ENCODE assay signal across 11 cellular contexts in the genomic region with DNA sequence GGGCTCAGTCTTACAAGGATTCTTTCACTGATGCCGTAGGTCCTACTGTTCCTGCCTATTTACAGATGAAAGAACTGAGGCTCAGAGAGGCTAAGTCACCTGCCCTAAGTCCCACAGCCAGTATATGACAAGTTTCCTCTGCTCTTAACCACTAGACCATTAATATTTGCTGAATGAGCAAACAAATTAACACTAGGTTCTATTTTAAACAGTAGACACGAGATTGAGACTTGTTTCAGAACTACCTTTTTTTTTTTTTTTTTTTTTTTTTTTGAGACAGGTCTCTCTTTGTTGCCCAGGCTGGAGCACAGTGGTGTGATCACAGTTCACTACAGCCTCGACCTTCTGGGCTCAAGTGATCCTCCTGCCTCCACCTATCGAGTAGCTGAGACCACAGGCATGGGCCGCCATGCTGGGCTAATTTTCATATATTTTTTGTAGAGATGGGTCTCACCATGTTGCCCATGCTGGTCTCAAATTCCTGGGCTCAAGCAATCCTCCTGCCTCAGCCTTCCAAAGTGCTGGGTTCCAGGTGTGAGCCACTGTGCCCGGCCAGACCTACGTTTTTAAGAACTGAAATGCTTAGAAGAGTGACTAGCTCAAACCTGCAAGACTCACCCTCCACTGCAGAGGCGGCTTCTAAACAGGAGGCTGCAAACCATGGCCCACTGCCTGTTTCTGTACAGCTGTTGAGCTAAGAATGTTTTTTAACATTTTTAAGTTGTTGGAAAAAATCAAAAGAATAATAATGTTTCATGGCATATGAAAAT. TPM values are rescaled to one million over a fixed set of nuclear protein-coding genes. Genes with fewer than 3 reads are reported as not detected.
A peak's percentile ranks its signal among the peaks of the same experiment; 100 is the strongest.
DNase-seq lines count a peak whose midpoint lies in the region; ATAC-seq and TF ChIP-seq lines count a peak whose summit lies in the region.
"Had no signal": no experiment of that assay in that cellular context is flagged by ENCODE, and none has a peak within 500 bp of the region (broad histone marks: within the 10 kb centered on the region; RNA-seq: fewer than 3 reads in every experiment).

No MANE protein-coding gene starts in this region.

- H3K23ac ChIP-seq in IMR-90 (ENCODE audit: low read depth, low read length), result no peak overlapping the region

- no peak overlapping the region for H2AK9ac ChIP-seq in IMR-90 (replicated peaks; ENCODE audit: low read depth, low read length, poor library complexity)

- H3K79me1 ChIP-seq in IMR-90 (ENCODE audit: low read depth in 1 of 2, low read length in 2 of 2), result peaks cover 22 to 93% of the 10 kb centered on the region in 2 experiments

- H3K27me3 ChIP-seq in AG04450 (ENCODE audit: control insufficient read depth, insufficient read depth, low read length) (no peaks in the 10 kb centered on the region), IMR-90 (ENCODE audit: control insufficient read depth, insufficient read depth, low read length) (no peaks in the 10 kb centered on the region), esophagus squamous epithelium (peaks cover 0 to 8% (median 0%) of the 10 kb centered on the region in 4 donors)
- H3K27me3 ChIP-seq: cardiac muscle cell had no signal

- H3K4ac ChIP-seq in IMR-90 (ENCODE audit: low read depth, low read length), result peak overlapping the region; percentile 31

- no peaks in the 10 kb centered on the region for H3K36me3 ChIP-seq in IMR-90 (ENCODE audit: control insufficient read depth, insufficient read depth, low read length)
- no peaks in the 10 kb centered on the region for H3K36me3 ChIP-seq in esophagus squamous epithelium
- H3K36me3 ChIP-seq: cardiac muscle cell had no signal

- H3K4me1 ChIP-seq in IMR-90 (ENCODE audit: control insufficient read depth, insufficient read depth, low read length) (peaks cover 42% of the 10 kb centered on the region), esophagus squamous epithelium (peaks cover 21 to 91% (median 51%) of the 10 kb centered on the region in 3 donors)

- POLR2A ChIA-PET in AG04450 (lab: Yijun Ruan, JAX) (interaction anchor here (1.0 to 1.6 kb wide), 2 partner anchors 20 to 43 kb away, joined by 5 to 6 read pairs; no protein-coding TSS in a partner anchor), IMR-90 (lab: Charles Lee; ENCODE audit: unreplicated experiment) (no interaction called here)

- H4K8ac ChIP-seq in IMR-90 (ENCODE audit: low read depth in 2 of 2, low read length in 2 of 2), result no peak overlapping the region

- 0 out of 2 replicates have a peak overlapping the region, but pooled peaks have one; percentile 26 for H2BK20ac ChIP-seq in IMR-90 (ENCODE audit: low read depth, low read length)

- intact Hi-C loops in IMR-90 (cut with micrococcal nuclease) (no loop called here), esophagus squamous epithelium (cut with DNase I) (no loop called here)

- no peak overlapping the region for H2AFZ ChIP-seq in IMR-90 (replicated peaks; ENCODE audit: low read length, poor library complexity)

- no peak overlapping the region for H3K9ac ChIP-seq in IMR-90 (ENCODE audit: low read depth, low read length)

- 0 out of 2 replicates have a peak overlapping the region, but pooled peaks have one; percentile 19 for H2BK120ac ChIP-seq in IMR-90 (ENCODE audit: low read depth, low read length)

- H4K5ac ChIP-seq in IMR-90 (ENCODE audit: low read depth, low read length), result no peak overlapping the region

- peak overlapping the region; percentile 11 for H3K27ac ChIP-seq in AG04450 (ENCODE audit: low read depth, low read length)
- H3K27ac ChIP-seq in IMR-90 (ENCODE audit: insufficient read depth, low read length), result peak overlapping the region; percentile 26; the same call in 1 of the 2 replicates
- peak overlapping the region in 1 of 4 donors; percentile 39 for H3K27ac ChIP-seq in esophagus squamous epithelium
- no peak overlapping the region for H3K27ac ChIP-seq in substantia nigra (ENCODE audit: low read depth, low read length, poor library complexity, severe bottlenecking)
- H3K27ac ChIP-seq: cardiac muscle cell, RWPE1 had no signal

- CTCF ChIA-PET in AG04450 (lab: Charles Lee) (interaction anchor here (1.1 to 1.6 kb wide), 6 partner anchors 9 to 61 kb away, joined by 3 to 11 read pairs (median 4); no protein-coding TSS in a partner anchor), IMR-90 (lab: Yijun Ruan, JAX) (interaction anchor here (0.6 to 1.5 kb wide), 2 partner anchors 24 to 84 kb away, joined by 4 to 5 read pairs; no protein-coding TSS in a partner anchor)

- TF ChIP-seq CTCF in AG04450 (IDR thresholded peaks at IDR 0.05; ENCODE audit: low read depth, low read length) (no peak), IMR-90 (conservative IDR thresholded peaks at IDR 0.05; ENCODE audit: low read depth, low read length) (no peak), esophagus squamous epithelium (IDR thresholded peaks at IDR 0.05) (no peak)

- H4K91ac ChIP-seq in IMR-90 (ENCODE audit: insufficient read depth, low read depth, low read length), result no peak overlapping the region; the same call in 1 of the 2 replicates

- H3K9me3 ChIP-seq in AG04450 (ENCODE audit: control insufficient read depth, insufficient read depth, low read length) (no peaks in the 10 kb centered on the region; the same call in 1 of the 2 replicates), IMR-90 (ENCODE audit: control insufficient read depth, insufficient read depth, low read length) (no peaks in the 10 kb centered on the region), esophagus squamous epithelium (no peaks in the 10 kb centered on the region)

- H3K56ac ChIP-seq in IMR-90 (ENCODE audit: extremely low read depth, insufficient read depth, low read length), result no peak overlapping the region

- H3K4me3 ChIP-seq in AG04450 (ENCODE audit: low read depth, low read length) (no peak overlapping the region), IMR-90 (ENCODE audit: insufficient read depth, low read depth, low read length) (no peak overlapping the region), esophagus squamous epithelium (no peak overlapping the region)
- H3K4me3 ChIP-seq: cardiac muscle cell had no signal

- peak overlapping the region; percentile 25; the same call in 1 of the 2 replicates for H2AK5ac ChIP-seq in IMR-90 (ENCODE audit: low read depth, low read length)

- H2BK5ac ChIP-seq in IMR-90 (ENCODE audit: low read depth, low read length, poor library complexity, severe bottlenecking), result no peak overlapping the region

- dilution Hi-C loops in IMR-90 (cut with HindIII; ENCODE audit: low sequenced_read_pairs, unreplicated experiment), result no loop called here

- H3K18ac ChIP-seq in IMR-90 (ENCODE audit: low read depth, low read length), result no peak overlapping the region

- H3K14ac ChIP-seq in IMR-90 (replicated peaks; ENCODE audit: low read depth, low read length), result no peak overlapping the region

- in situ Hi-C loops in IMR-90 (cut with MboI; ENCODE audit: low sequenced_read_pairs), result loop anchor here (25.0 kb wide), 1 partner anchor 366 kb away; no protein-coding TSS in a partner anchor

- peak; percentile 55 for ATAC-seq in GM18861 (IDR thresholded peaks at IDR 0.05; ENCODE audit: unreplicated experiment)
- ATAC-seq in HG02610 (IDR thresholded peaks at IDR 0.05; ENCODE audit: unreplicated experiment), result peak; percentile 49
- ATAC-seq in IMR-90 (ENCODE audit: low read depth), result peak; percentile 10; the same call in 1 of the 2 replicates
- ATAC-seq: activated CD8-positive, alpha-beta T cell treated with anti-CD3 and anti-CD28 coated beads, Interleukin-2, amount 10 ng/mL, durations not matched to agents 7 days and 5 days had no signal

- no peak overlapping the region for H2BK15ac ChIP-seq in IMR-90 (ENCODE audit: low read depth, low read length)

- no peak for TF ChIP-seq RAD21 in IMR-90 (IDR thresholded peaks at IDR 0.05; ENCODE audit: low read length)

- no TSS peak for BruUV-seq in IMR-90 (replicated peaks; lab: Mats Ljungman, UMichigan)

- 100% methylated on average over 1 of the region's 8 CpGs; no CpG with 5 or more reads in 1 of the 2 experiments for WGBS in IMR-90 (ENCODE audit: extremely low coverage in 2 of 2, insufficient read length in 1 of 2), 2 experiments
- 68 to 85% methylated on average over 6 to 7 of the region's 8 CpGs for WGBS in esophagus squamous epithelium, 2 donors

- no peak overlapping the region for H3K4me2 ChIP-seq in IMR-90 (ENCODE audit: low read depth, low read length)

- DNase-seq in AG04450 (ENCODE audit: low read depth, low spot score) (no peak), IMR-90 (no peak), esophagus squamous epithelium (lab: John Stamatoyannopoulos, UW) (no peak), NCI-H524 treated with DMSO at 0.1 percent for 48 hours (lab: John Stamatoyannopoulos, UW) (no peak), substantia nigra (lab: John Stamatoyannopoulos, UW) (no peak), NK-92 (lab: John Stamatoyannopoulos, UW; ENCODE audit: unreplicated experiment) (no peak)
- DNase-seq: activated CD8-positive, alpha-beta T cell treated with anti-CD3 and anti-CD28 coated beads, Interleukin-2, amount 10 ng/mL, durations not matched to agents 7 days and 5 days had no signal

- no peak for TF ChIP-seq POLR2A in IMR-90 (IDR thresholded peaks at IDR 0.05; ENCODE audit: low read depth, low read length)
- TF ChIP-seq POLR2A in esophagus squamous epithelium (IDR thresholded peaks at IDR 0.05), result no peak

- H4K20me1 ChIP-seq in IMR-90 (ENCODE audit: insufficient read depth, low read length), result peaks cover 4% of the 10 kb centered on the region; the same call in 1 of the 2 replicates

- H3K9me1 ChIP-seq in IMR-90 (ENCODE audit: insufficient read depth, low read length), result peaks cover 53% of the 10 kb centered on the region

RNA-seq across cellular contexts. Expression of a gene that starts 12.9 kb away (rescaled TPM):
- polyA plus RNA-seq in AG04450 (2011; rRNA removed), result 4.2 and 4.4 TPM in 2 replicates
- 9.8 and 9.9 TPM in 2 replicates for polyA minus RNA-seq in AG04450 (2011; rRNA and poly(A)+ RNA removed)
- total RNA-seq in IMR-90 (2012; rRNA removed), result 5.0 TPM in 2 replicates
- polyA plus RNA-seq in IMR-90 (2012; rRNA removed), result 2.9 and 3.1 TPM in 2 replicates
- 1.9 and 2.6 TPM in 2 replicates for polyA plus RNA-seq in IMR-90 (2012; cell fraction: cytosol; rRNA removed)
- 6.1 and 7.9 TPM in 2 replicates for polyA plus RNA-seq in IMR-90 (2012; cell fraction: nucleus; rRNA removed; ENCODE audit: low replicate concordance)
- total RNA-seq in esophagus squamous epithelium, result 10 to 100 TPM in 1 of 4 donors, 1 to 10 TPM in 3; 1.5 to 11.6 (median 5.5) TPM

RNA-seq across cellular contexts. Expression of a gene that starts 31.3 kb away (rescaled TPM):
- polyA plus RNA-seq in AG04450 (2011; rRNA removed) (43.6 and 58.6 TPM in 2 replicates), IMR-90 (2012; rRNA removed) (31.7 and 40.4 TPM in 2 replicates)
- 16.5 and 17.9 TPM in 2 replicates for polyA minus RNA-seq in AG04450 (2011; rRNA and poly(A)+ RNA removed)
- total RNA-seq in IMR-90 (2012; rRNA removed) (32.4 and 59.2 TPM in 2 replicates), esophagus squamous epithelium (10 to 100 TPM; 14.4 to 40.1 (median 32.6) TPM)
- 13.3 and 15.9 TPM in 2 replicates for polyA plus RNA-seq in IMR-90 (2012; cell fraction: cytosol; rRNA removed)
- 5.0 and 14.4 TPM in 2 replicates for polyA plus RNA-seq in IMR-90 (2012; cell fraction: nucleus; rRNA removed; ENCODE audit: low replicate concordance)
